In the genomic region with DNA sequence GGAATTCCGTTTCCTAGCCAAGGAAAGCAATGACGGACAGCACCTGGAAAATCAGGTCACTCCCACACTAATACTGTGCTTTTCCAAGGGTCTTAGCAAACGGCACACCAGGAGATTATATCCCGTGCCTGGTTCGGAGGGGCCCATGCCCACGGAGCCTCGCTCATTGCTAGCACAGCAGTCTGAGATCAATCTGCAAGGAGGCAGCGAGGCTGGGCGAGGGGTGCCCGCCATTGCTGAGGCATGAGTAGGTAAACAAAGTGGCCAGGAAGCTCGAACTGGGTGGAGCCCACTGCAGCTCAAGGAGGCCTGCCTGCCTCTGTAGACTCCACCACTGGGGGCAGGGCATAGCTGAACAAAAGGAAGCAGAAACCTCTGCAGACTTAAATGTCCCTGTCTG, we compare ENCODE assay signal across 1 cellular context.
TF ChIP-seq lines count a peak whose summit lies in the region.

No MANE protein-coding gene starts in this region.

TF ChIP-seq in HepG2, 621 proteins besides CTCF, POLR2A, EP300 and RAD21 (continued from another document):
- TF ChIP-seq, protein P1, sequence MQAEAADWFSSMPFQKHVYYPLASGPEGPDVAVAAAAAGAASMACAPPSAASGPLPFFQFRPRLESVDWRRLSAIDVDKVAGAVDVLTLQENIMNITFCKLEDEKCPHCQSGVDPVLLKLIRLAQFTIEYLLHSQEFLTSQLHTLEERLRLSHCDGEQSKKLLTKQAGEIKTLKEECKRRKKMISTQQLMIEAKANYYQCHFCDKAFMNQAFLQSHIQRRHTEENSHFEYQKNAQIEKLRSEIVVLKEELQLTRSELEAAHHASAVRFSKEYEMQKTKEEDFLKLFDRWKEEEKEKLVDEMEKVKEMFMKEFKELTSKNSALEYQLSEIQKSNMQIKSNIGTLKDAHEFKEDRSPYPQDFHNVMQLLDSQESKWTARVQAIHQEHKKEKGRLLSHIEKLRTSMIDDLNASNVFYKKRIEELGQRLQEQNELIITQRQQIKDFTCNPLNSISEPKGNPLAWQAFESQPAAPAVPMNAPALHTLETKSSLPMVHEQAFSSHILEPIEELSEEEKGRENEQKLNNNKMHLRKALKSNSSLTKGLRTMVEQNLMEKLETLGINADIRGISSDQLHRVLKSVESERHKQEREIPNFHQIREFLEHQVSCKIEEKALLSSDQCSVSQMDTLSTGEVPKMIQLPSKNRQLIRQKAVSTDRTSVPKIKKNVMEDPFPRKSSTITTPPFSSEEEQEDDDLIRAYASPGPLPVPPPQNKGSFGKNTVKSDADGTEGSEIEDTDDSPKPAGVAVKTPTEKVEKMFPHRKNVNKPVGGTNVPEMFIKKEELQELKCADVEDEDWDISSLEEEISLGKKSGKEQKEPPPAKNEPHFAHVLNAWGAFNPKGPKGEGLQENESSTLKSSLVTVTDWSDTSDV (CRISPR knock-in tag; IDR thresholded peaks at IDR 0.05) = 0 out of 2 replicates have a peak, but pooled peaks have one; percentile 16
- TF ChIP-seq EED (CRISPR knock-in tag; IDR thresholded peaks at IDR 0.05) = 0 out of 2 replicates have a peak, but pooled peaks have one; percentile 18
